In genomic region chr6:45806172-45806571, GRCh38 we compare ENCODE assay signal across 18 cellular contexts.
A peak's percentile ranks its signal among the peaks of the same experiment; 100 is the strongest.
DNase-seq lines count a peak whose midpoint lies in the region; ATAC-seq and TF ChIP-seq lines count a peak whose summit lies in the region.
"Had no signal": no experiment of that assay in that cellular context is flagged by ENCODE, and none has a peak within 500 bp of the region (broad histone marks: within the 10 kb centered on the region; RNA-seq: fewer than 3 reads in every experiment).

No MANE protein-coding gene starts in this region.

- H3K79me2 ChIP-seq in OCI-LY7 (ENCODE audit: insufficient read depth, low read depth, low read length): no peaks in the 10 kb centered on the region

- TF ChIP-seq CTCF in HEK293 (tag by site-specific recombination; IDR thresholded peaks at IDR 0.05): no peak
- TF ChIP-seq CTCF in lower lobe of right lung (IDR thresholded peaks at IDR 0.05): no peak
- TF ChIP-seq CTCF in upper lobe of right lung (IDR thresholded peaks at IDR 0.05): no peak
- no peak for TF ChIP-seq CTCF in OCI-LY7 (conservative IDR thresholded peaks at IDR 0.05; ENCODE audit: low read length)

- no peak overlapping the region for H3K4me3 ChIP-seq in HEK293 (ENCODE audit: low read depth, low read length)
- H3K4me3 ChIP-seq in lower lobe of right lung: no peak overlapping the region
- H3K4me3 ChIP-seq in upper lobe of right lung: no peak overlapping the region
- no peak overlapping the region for H3K4me3 ChIP-seq in OCI-LY7 (ENCODE audit: low read depth, low read length, poor library complexity, severe bottlenecking)
- H3K4me3 ChIP-seq: BLaER1, GM12878 had no signal

- H2AFZ ChIP-seq in OCI-LY7 (ENCODE audit: low read length): no peak overlapping the region

- ATAC-seq in lower lobe of right lung: peak; percentile 38 to 65
- peak; percentile 56 for ATAC-seq in upper lobe of right lung
- ATAC-seq: CD8-positive, alpha-beta T cell; GM12878 had no signal

- H3K4me2 ChIP-seq in OCI-LY7 (ENCODE audit: low read length): no peak overlapping the region
- H3K4me2 ChIP-seq: BLaER1 had no signal

- H3K27me3 ChIP-seq in lower lobe of right lung (ENCODE audit: low read depth): no peaks in the 10 kb centered on the region
- no peaks in the 10 kb centered on the region for H3K27me3 ChIP-seq in upper lobe of right lung
- H3K27me3 ChIP-seq: BE2C, BLaER1 had no signal

- H3K9me2 ChIP-seq in OCI-LY7 (ENCODE audit: insufficient read depth, low read length): no peaks in the 10 kb centered on the region

- H3K9me3 ChIP-seq in HEK293 (ENCODE audit: control insufficient read depth, insufficient read depth, low read depth, low read length) (no peaks in the 10 kb centered on the region), lower lobe of right lung (no peaks in the 10 kb centered on the region), upper lobe of right lung (no peaks in the 10 kb centered on the region), OCI-LY7 (ENCODE audit: low read length) (no peaks in the 10 kb centered on the region)
- H3K9me3 ChIP-seq: BE2C, Caco-2 had no signal

- H3K36me3 ChIP-seq in HEK293 (ENCODE audit: control insufficient read depth in 2 of 2, insufficient read depth in 1 of 2, low read length in 2 of 2): no peaks in the 10 kb centered on the region
- H3K36me3 ChIP-seq in lower lobe of right lung: no peaks in the 10 kb centered on the region
- no peaks in the 10 kb centered on the region for H3K36me3 ChIP-seq in upper lobe of right lung
- no peaks in the 10 kb centered on the region for H3K36me3 ChIP-seq in OCI-LY7 (ENCODE audit: insufficient read depth, low read length)
- H3K36me3 ChIP-seq: BE2C, BLaER1 had no signal

- POLR2A ChIA-PET in HEK293 (lab: Yijun Ruan, JAX) (no interaction called here), OCI-LY7 (lab: Charles Lee) (no interaction called here)

- no peaks in the 10 kb centered on the region for H4K20me1 ChIP-seq in OCI-LY7 (ENCODE audit: insufficient read depth, low read length)
- H4K20me1 ChIP-seq: BLaER1 had no signal

- DNase-seq in lower lobe of right lung (peak; percentile 51), upper lobe of right lung (no peak), OCI-LY7 (ENCODE audit: low spot score) (no peak), DMS79 treated with DMSO at 0.1 percent for 48 hours (lab: John Stamatoyannopoulos, UW) (no peak), NCI-H1694 treated with DMSO at 0.1 percent for 48 hours (lab: John Stamatoyannopoulos, UW) (no peak)
- DNase-seq: 8988T; ACHN; BE2C; C1 segment of cervical spinal cord; Caco-2; Calu3; CD4-positive, alpha-beta T cell; CD8-positive, alpha-beta T cell; DND-41; GDM1 had no signal

- H3K27ac ChIP-seq in HEK293 (ENCODE audit: extremely low read depth, low read depth, low read length): no peak overlapping the region
- no peak overlapping the region for H3K27ac ChIP-seq in lower lobe of right lung
- no peak overlapping the region for H3K27ac ChIP-seq in upper lobe of right lung
- no peak overlapping the region for H3K27ac ChIP-seq in OCI-LY7 (ENCODE audit: low read depth, low read length, poor library complexity, severe bottlenecking)
- H3K27ac ChIP-seq: BLaER1 had no signal

- H3K4me1 ChIP-seq in HEK293 (ENCODE audit: control insufficient read depth, insufficient read depth, low read length): no peaks in the 10 kb centered on the region
- no peaks in the 10 kb centered on the region for H3K4me1 ChIP-seq in lower lobe of right lung
- no peaks in the 10 kb centered on the region for H3K4me1 ChIP-seq in upper lobe of right lung
- peaks cover 22% of the 10 kb centered on the region for H3K4me1 ChIP-seq in OCI-LY7 (ENCODE audit: insufficient read depth, low read length, poor library complexity, severe bottlenecking)
- H3K4me1 ChIP-seq: BE2C, Caco-2 had no signal

- no TSS peak for BruUV-seq in OCI-LY7 (replicated peaks; lab: Mats Ljungman, UMichigan)

- CTCF ChIA-PET in HEK293 (lab: Yijun Ruan, JAX): interaction anchor here (1.5 kb wide), 1 partner anchor 116 kb away, joined by 3 read pairs; no protein-coding TSS in a partner anchor
- CTCF ChIA-PET in OCI-LY7 (lab: Charles Lee; ENCODE audit: unreplicated experiment): no interaction called here

- intact Hi-C loops in lower lobe of right lung (cut with DNase I) (no loop called here), upper lobe of right lung (cut with DNase I) (no loop called here), OCI-LY7 (cut with micrococcal nuclease; ENCODE audit: unreplicated experiment) (no loop called here)

TF ChIP-seq in HEK293, 187 proteins besides CTCF, POLR2A, EP300 and RAD21:
- TF ChIP-seq ZNF184 (tag by site-specific recombination; IDR thresholded peaks at IDR 0.05): no peak
- peak; percentile 45 for TF ChIP-seq ZNF623 (tag by site-specific recombination; IDR thresholded peaks at IDR 0.05)
- no peak for TF ChIP-seq ZNF677 (tag by site-specific recombination; IDR thresholded peaks at IDR 0.05)
